In the genomic region with DNA sequence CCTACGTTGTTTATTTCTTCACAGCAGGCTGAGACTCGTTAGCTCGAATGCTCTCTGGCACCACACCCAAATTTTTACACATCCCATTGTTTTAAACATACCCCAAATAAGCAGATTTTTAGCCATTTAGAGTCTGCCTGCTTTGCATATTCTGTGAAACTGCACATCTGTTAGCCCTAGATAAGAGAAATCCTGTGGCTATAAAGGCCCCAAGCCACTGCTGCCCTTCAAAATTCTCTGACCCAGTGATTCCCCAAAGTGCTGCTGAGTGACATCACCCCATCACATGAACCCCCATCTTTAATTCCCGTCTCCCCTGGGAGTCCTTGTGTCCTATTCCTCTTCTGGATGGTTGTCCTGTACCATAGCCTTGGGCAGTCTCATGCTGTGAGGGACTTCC, we compare ENCODE assay signal across 1 cellular context.
TF ChIP-seq lines count a peak whose summit lies in the region.

No MANE protein-coding gene starts in this region.

TF ChIP-seq in K562, 482 proteins besides CTCF, POLR2A, EP300 and RAD21 (continued from another document):
- TF ChIP-seq JUN (IDR thresholded peaks at IDR 0.05; ENCODE audit: borderline replicate concordance, low read depth, low read length) (peak; percentile 14; the same call in 1 of the 2 replicates), JUN (CRISPR knock-in tag; IDR thresholded peaks at IDR 0.05; ENCODE audit: borderline replicate concordance) (no peak), LEF1 (IDR thresholded peaks at IDR 0.05) (peak; percentile 49; the same call in 1 of the 2 replicates), SMARCE1 (IDR thresholded peaks at IDR 0.05) (peak; percentile 69), CEBPB (tag; IDR thresholded peaks at IDR 0.05) (0 out of 2 replicates have a peak, but pooled peaks have one; percentile 8), CCAR2 (IDR thresholded peaks at IDR 0.05; ENCODE audit: low read depth, low read length) (no peak), DPF2 (IDR thresholded peaks at IDR 0.05) (peak; percentile 80), PHF21A (IDR thresholded peaks at IDR 0.05; ENCODE audit: borderline replicate concordance, low read depth) (no peak), USF2 (CRISPR knock-in tag; IDR thresholded peaks at IDR 0.05) (no peak), BACH1 (tag; IDR thresholded peaks at IDR 0.05) (no peak), STAT5A (IDR thresholded peaks at IDR 0.05; ENCODE audit: borderline replicate concordance, low read length) (peak; percentile 66; the same call in 1 of the 2 replicates), PRMT5 (CRISPR knock-in tag; IDR thresholded peaks at IDR 0.05) (no peak), RCOR1 (IDR thresholded peaks at IDR 0.05; ENCODE audit: borderline replicate concordance in 1 of 2, low read depth in 2 of 2, low read length in 2 of 2) (peak in 1 of 2 experiments; percentile 83; a peak in 2 of 4 replicates), ZFX (CRISPR knock-in tag; IDR thresholded peaks at IDR 0.05) (no peak), C11orf30 (IDR thresholded peaks at IDR 0.05; ENCODE audit: low read depth) (no peak), TAL1 (IDR thresholded peaks at IDR 0.05) (peak; percentile 84), ASH1L (IDR thresholded peaks at IDR 0.05; ENCODE audit: borderline replicate concordance, low read depth, partially characterized antibody) (no peak), PML (IDR thresholded peaks at IDR 0.05; ENCODE audit: low read length) (peak; percentile 38; the same call in 1 of the 2 replicates), JUND (IDR thresholded peaks at IDR 0.05; ENCODE audit: borderline replicate concordance, low read depth, low read length) (peak; percentile 75; the same call in 1 of the 2 replicates), JUND (tag; IDR thresholded peaks at IDR 0.05; ENCODE audit: borderline replicate concordance, low read depth, low read length) (peak; percentile 49; the same call in 1 of the 3 replicates), CREM (IDR thresholded peaks at IDR 0.05; ENCODE audit: low read depth) (no peak), RBM39 (optimal IDR thresholded peaks at IDR 0.05; ENCODE audit: low read depth, low read length) (no peak), HDAC2 (IDR thresholded peaks at IDR 0.05) (0 out of 2 replicates have a peak, but pooled peaks have one; percentile 45), DMBX1 (CRISPR knock-in tag; IDR thresholded peaks at IDR 0.05; ENCODE audit: borderline replicate concordance) (peak; percentile 24; the same call in 1 of the 2 replicates), MAFF (IDR thresholded peaks at IDR 0.05; ENCODE audit: low read length) (no peak), SMARCA4 (IDR thresholded peaks at IDR 0.05) (peak; percentile 85), ZFP91 (CRISPR knock-in tag; IDR thresholded peaks at IDR 0.05) (no peak), CBFA2T2 (conservative IDR thresholded peaks at IDR 0.05) (peak; percentile 62), GTF2A2 (tag; IDR thresholded peaks at IDR 0.05) (no peak), KDM1A (IDR thresholded peaks at IDR 0.05) (peak; percentile 61 to 69; a peak in 3 of 4 replicates), KDM4B (IDR thresholded peaks at IDR 0.05; ENCODE audit: borderline replicate concordance in 2 of 2, low read depth in 1 of 2) (no peak), HMG20A (CRISPR knock-in tag; conservative IDR thresholded peaks at IDR 0.05) (no peak), TGIF2 (CRISPR knock-in tag; IDR thresholded peaks at IDR 0.05) (no peak), GATA2 (CRISPR knock-in tag; IDR thresholded peaks at IDR 0.05) (peak; percentile 35; the same call in 1 of the 2 replicates), TCF3 (CRISPR knock-in tag; IDR thresholded peaks at IDR 0.05) (peak; percentile 88)
- TF ChIP-seq, protein P1, sequence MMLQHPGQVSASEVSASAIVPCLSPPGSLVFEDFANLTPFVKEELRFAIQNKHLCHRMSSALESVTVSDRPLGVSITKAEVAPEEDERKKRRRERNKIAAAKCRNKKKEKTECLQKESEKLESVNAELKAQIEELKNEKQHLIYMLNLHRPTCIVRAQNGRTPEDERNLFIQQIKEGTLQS (IDR thresholded peaks at IDR 0.05) = peak; percentile 80
- TF ChIP-seq, protein P1 (CRISPR knock-in tag; conservative IDR thresholded peaks at IDR 0.05) = no peak
- TF ChIP-seq, protein P2, sequence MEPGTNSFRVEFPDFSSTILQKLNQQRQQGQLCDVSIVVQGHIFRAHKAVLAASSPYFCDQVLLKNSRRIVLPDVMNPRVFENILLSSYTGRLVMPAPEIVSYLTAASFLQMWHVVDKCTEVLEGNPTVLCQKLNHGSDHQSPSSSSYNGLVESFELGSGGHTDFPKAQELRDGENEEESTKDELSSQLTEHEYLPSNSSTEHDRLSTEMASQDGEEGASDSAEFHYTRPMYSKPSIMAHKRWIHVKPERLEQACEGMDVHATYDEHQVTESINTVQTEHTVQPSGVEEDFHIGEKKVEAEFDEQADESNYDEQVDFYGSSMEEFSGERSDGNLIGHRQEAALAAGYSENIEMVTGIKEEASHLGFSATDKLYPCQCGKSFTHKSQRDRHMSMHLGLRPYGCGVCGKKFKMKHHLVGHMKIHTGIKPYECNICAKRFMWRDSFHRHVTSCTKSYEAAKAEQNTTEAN (CRISPR knock-in tag; IDR thresholded peaks at IDR 0.05) = no peak
- TF ChIP-seq, protein P3, sequence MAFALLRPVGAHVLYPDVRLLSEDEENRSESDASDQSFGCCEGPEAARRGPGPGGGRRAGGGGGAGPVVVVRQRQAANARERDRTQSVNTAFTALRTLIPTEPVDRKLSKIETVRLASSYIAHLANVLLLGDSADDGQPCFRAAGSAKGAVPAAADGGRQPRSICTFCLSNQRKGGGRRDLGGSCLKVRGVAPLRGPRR (CRISPR knock-in tag; IDR thresholded peaks at IDR 0.05) = no peak
- TF ChIP-seq, protein P4, sequence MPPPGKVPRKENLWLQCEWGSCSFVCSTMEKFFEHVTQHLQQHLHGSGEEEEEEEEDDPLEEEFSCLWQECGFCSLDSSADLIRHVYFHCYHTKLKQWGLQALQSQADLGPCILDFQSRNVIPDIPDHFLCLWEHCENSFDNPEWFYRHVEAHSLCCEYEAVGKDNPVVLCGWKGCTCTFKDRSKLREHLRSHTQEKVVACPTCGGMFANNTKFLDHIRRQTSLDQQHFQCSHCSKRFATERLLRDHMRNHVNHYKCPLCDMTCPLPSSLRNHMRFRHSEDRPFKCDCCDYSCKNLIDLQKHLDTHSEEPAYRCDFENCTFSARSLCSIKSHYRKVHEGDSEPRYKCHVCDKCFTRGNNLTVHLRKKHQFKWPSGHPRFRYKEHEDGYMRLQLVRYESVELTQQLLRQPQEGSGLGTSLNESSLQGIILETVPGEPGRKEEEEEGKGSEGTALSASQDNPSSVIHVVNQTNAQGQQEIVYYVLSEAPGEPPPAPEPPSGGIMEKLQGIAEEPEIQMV (tag; conservative IDR thresholded peaks at IDR 0.05; ENCODE audit: low read depth) = no peak
